In the genomic region with DNA sequence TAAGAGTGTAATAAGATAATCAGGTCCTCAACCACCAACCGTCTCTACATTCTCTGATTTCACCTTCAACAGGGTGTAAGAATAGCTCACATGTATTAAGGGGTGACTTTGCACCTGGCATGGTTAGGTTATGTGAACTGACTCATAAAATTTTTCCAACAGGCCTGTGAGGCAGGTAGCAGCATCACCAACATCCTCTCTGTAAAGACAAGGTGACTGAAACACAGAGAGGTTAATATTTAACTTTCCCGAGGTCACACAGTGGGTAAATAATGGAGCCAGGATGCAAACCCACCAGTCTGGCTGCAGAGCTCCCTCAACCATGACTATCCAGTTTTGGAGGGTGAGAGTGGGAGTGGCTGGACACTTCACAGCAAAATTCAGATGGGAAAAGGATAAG, we compare ENCODE assay signal across 21 cellular contexts.
"Had no signal": no experiment of that assay in that cellular context is flagged by ENCODE, and none has a peak within 500 bp of the region (broad histone marks: within the 10 kb centered on the region; RNA-seq: fewer than 3 reads in every experiment).

No MANE protein-coding gene starts in this region.

- ATAC-seq: activated CD8-positive, alpha-beta memory T cell treated with anti-CD3 and anti-CD28 coated beads, Interleukin-2, amount 10 ng/mL, durations not matched to agents 7 days and 5 days; effector memory CD8-positive, alpha-beta T cell; left ventricle myocardium superior; right cardiac atrium; T-cell had no signal

- DNase-seq: activated B cell treated with CpG ODN at 0.5 μM for 24 hours; activated CD4-positive, alpha-beta memory T cell treated with anti-CD3 and anti-CD28 coated beads for 36 hours; activated CD4-positive, alpha-beta T cell treated with anti-CD3 and anti-CD28 coated beads for 4 hours; activated CD8-positive, alpha-beta memory T cell treated with anti-CD3 and anti-CD28 coated beads, Interleukin-2, amount 10 ng/mL, durations not matched to agents 7 days and 5 days; activated naive CD4-positive, alpha-beta T cell; activated naive CD8-positive, alpha-beta T cell treated with anti-CD3 and anti-CD28 coated beads for 36 hours; amniotic stem cell; effector memory CD8-positive, alpha-beta T cell; esophagus squamous epithelium; hippocampal formation; left ventricle myocardium superior; naive B cell; right cardiac atrium; small intestine; stimulated activated CD4-positive, alpha-beta T cell treated with anti-CD3 and anti-CD28 coated beads, Interleukin-15, amount 100 ng/mL, for 24 hours; stimulated activated CD4-positive, alpha-beta T cell treated with anti-CD3 and anti-CD28 coated beads, Interleukin-2, amount 100 ng/mL, for 48 hours; T-cell; T-helper 9 cell; trophoblast cell had no signal

- H3K4me1 ChIP-seq: esophagus squamous epithelium, suprapubic skin had no signal

- H3K4me3 ChIP-seq: esophagus squamous epithelium, suprapubic skin had no signal

- H3K27ac ChIP-seq: esophagus squamous epithelium, suprapubic skin had no signal

- H3K9me3 ChIP-seq: esophagus squamous epithelium, suprapubic skin had no signal

- H3K36me3 ChIP-seq: esophagus squamous epithelium, suprapubic skin had no signal

- FAIRE-seq: islet of Langerhans, small intestine had no signal
